Comparison of ENCODE assay signal across 1 cellular context in genomic region chr2:73669976-73670375, GRCh38. TPM values are rescaled to one million over a fixed set of nuclear protein-coding genes. Genes with fewer than 3 reads are reported as not detected.
"Had no signal": no experiment of that assay in that cellular context is flagged by ENCODE, and none has a peak within 500 bp of the region (broad histone marks: within the 10 kb centered on the region; RNA-seq: fewer than 3 reads in every experiment).

No MANE protein-coding gene starts in this region.

RNA-seq across cellular contexts. Expression of gene NAT8, which starts 27.8 kb away (rescaled TPM):
- polyA plus RNA-seq: aorta had no signal
